1 cellular context compared by ENCODE assay signal in genomic region chr16:88636488-88637265, GRCh38.
A peak's percentile ranks its signal among the peaks of the same experiment; 100 is the strongest.
TF ChIP-seq lines count a peak whose summit lies in the region.

No MANE protein-coding gene starts in this region.

TF ChIP-seq in HepG2, 621 proteins besides CTCF, POLR2A, EP300 and RAD21:
- TF ChIP-seq ZNF776 (CRISPR knock-in tag; IDR thresholded peaks at IDR 0.05) (no peak), TP53 (CRISPR knock-in tag; conservative IDR thresholded peaks at IDR 0.05) (no peak), E2F2 (CRISPR knock-in tag; IDR thresholded peaks at IDR 0.05; ENCODE audit: borderline replicate concordance) (no peak), ZBTB25 (CRISPR knock-in tag; IDR thresholded peaks at IDR 0.05) (no peak), SIN3B (IDR thresholded peaks at IDR 0.05; ENCODE audit: low read length) (no peak), ZMYM3 (CRISPR knock-in tag; IDR thresholded peaks at IDR 0.05) (peak; percentile 59; the same call in 1 of the 2 replicates)
